Comparison of ENCODE assay signal across 2 cellular contexts in the genomic region with DNA sequence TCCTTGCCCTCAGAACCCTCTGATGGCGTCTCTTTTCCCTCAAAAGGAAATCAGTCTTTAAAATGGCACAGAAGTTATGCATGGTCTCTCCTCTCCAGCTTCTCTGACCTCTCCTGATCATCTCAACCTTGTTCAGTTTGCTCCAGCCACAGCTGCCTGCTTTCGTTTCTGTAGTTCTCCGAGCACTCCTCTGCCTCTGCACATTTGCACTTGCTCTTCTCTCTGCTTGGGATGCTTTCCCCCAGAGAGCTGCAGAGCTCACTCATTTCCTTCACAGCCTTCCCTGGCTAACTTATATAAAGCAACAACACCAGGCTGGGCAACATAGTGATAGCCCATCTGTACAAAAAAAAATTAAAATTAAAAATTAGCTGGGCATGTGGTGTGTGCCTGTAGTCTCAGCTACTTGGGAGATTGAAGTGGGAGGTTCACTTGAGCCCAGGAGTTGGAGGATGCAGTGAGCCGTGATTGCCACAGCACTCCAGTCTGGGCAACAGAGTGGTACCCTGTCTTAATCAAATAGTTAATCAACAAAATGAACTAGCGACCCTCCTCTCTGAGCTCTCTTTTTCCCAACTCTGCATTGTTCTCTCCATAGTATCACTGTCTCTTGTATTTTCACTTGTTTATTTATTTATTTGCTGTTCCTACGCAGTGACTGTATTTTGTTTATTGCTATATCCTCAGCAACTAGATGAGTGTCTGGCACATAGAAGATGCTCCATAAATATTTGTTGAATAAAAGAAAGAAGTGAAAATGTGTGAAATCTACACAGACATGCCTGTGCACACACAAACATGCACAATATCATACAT.
TF ChIP-seq lines count a peak whose summit lies in the region.

No MANE protein-coding gene starts in this region.

TF ChIP-seq in SK-N-SH treated with all-trans-retinoic acid at 6 μM for 48 hours, 23 proteins besides CTCF, POLR2A, EP300 and RAD21 (continued from another document):
- TF ChIP-seq, protein P1, sequence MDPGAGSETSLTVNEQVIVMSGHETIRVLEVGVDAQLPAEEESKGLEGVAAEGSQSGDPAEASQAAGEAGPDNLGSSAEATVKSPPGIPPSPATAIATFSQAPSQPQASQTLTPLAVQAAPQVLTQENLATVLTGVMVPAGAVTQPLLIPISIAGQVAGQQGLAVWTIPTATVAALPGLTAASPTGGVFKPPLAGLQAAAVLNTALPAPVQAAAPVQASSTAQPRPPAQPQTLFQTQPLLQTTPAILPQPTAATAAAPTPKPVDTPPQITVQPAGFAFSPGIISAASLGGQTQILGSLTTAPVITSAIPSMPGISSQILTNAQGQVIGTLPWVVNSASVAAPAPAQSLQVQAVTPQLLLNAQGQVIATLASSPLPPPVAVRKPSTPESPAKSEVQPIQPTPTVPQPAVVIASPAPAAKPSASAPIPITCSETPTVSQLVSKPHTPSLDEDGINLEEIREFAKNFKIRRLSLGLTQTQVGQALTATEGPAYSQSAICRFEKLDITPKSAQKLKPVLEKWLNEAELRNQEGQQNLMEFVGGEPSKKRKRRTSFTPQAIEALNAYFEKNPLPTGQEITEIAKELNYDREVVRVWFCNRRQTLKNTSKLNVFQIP (CRISPR knock-in tag; IDR thresholded peaks at IDR 0.05; ENCODE audit: borderline replicate concordance, low read depth): no peak
- TF ChIP-seq, protein P2, sequence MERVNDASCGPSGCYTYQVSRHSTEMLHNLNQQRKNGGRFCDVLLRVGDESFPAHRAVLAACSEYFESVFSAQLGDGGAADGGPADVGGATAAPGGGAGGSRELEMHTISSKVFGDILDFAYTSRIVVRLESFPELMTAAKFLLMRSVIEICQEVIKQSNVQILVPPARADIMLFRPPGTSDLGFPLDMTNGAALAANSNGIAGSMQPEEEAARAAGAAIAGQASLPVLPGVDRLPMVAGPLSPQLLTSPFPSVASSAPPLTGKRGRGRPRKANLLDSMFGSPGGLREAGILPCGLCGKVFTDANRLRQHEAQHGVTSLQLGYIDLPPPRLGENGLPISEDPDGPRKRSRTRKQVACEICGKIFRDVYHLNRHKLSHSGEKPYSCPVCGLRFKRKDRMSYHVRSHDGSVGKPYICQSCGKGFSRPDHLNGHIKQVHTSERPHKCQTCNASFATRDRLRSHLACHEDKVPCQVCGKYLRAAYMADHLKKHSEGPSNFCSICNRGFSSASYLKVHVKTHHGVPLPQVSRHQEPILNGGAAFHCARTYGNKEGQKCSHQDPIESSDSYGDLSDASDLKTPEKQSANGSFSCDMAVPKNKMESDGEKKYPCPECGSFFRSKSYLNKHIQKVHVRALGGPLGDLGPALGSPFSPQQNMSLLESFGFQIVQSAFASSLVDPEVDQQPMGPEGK (CRISPR knock-in tag; IDR thresholded peaks at IDR 0.05; ENCODE audit: borderline replicate concordance): no peak
- TF ChIP-seq TOX (CRISPR knock-in tag; IDR thresholded peaks at IDR 0.05; ENCODE audit: borderline replicate concordance) (no peak), OSR1 (CRISPR knock-in tag; IDR thresholded peaks at IDR 0.05) (no peak), CSDC2 (CRISPR knock-in tag; IDR thresholded peaks at IDR 0.05) (no peak), ISL1 (CRISPR knock-in tag; IDR thresholded peaks at IDR 0.05) (no peak), ZC3H10 (CRISPR knock-in tag; IDR thresholded peaks at IDR 0.05) (no peak), ZFP3 (CRISPR knock-in tag; IDR thresholded peaks at IDR 0.05) (no peak), ESRRG (CRISPR knock-in tag; IDR thresholded peaks at IDR 0.05) (no peak)
- TF ChIP-seq, protein P3, sequence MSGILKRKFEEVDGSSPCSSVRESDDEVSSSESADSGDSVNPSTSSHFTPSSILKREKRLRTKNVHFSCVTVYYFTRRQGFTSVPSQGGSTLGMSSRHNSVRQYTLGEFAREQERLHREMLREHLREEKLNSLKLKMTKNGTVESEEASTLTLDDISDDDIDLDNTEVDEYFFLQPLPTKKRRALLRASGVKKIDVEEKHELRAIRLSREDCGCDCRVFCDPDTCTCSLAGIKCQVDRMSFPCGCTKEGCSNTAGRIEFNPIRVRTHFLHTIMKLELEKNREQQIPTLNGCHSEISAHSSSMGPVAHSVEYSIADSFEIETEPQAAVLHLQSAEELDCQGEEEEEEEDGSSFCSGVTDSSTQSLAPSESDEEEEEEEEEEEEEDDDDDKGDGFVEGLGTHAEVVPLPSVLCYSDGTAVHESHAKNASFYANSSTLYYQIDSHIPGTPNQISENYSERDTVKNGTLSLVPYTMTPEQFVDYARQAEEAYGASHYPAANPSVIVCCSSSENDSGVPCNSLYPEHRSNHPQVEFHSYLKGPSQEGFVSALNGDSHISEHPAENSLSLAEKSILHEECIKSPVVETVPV (CRISPR knock-in tag; IDR thresholded peaks at IDR 0.05): no peak
- TF ChIP-seq, protein P4, sequence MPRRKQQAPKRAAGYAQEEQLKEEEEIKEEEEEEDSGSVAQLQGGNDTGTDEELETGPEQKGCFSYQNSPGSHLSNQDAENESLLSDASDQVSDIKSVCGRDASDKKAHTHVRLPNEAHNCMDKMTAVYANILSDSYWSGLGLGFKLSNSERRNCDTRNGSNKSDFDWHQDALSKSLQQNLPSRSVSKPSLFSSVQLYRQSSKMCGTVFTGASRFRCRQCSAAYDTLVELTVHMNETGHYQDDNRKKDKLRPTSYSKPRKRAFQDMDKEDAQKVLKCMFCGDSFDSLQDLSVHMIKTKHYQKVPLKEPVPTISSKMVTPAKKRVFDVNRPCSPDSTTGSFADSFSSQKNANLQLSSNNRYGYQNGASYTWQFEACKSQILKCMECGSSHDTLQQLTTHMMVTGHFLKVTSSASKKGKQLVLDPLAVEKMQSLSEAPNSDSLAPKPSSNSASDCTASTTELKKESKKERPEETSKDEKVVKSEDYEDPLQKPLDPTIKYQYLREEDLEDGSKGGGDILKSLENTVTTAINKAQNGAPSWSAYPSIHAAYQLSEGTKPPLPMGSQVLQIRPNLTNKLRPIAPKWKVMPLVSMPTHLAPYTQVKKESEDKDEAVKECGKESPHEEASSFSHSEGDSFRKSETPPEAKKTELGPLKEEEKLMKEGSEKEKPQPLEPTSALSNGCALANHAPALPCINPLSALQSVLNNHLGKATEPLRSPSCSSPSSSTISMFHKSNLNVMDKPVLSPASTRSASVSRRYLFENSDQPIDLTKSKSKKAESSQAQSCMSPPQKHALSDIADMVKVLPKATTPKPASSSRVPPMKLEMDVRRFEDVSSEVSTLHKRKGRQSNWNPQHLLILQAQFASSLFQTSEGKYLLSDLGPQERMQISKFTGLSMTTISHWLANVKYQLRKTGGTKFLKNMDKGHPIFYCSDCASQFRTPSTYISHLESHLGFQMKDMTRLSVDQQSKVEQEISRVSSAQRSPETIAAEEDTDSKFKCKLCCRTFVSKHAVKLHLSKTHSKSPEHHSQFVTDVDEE (CRISPR knock-in tag; IDR thresholded peaks at IDR 0.05): no peak

TF ChIP-seq in SK-N-SH, 30 proteins besides CTCF, POLR2A, EP300 and RAD21 (continued from another document):
- TF ChIP-seq, protein P5, sequence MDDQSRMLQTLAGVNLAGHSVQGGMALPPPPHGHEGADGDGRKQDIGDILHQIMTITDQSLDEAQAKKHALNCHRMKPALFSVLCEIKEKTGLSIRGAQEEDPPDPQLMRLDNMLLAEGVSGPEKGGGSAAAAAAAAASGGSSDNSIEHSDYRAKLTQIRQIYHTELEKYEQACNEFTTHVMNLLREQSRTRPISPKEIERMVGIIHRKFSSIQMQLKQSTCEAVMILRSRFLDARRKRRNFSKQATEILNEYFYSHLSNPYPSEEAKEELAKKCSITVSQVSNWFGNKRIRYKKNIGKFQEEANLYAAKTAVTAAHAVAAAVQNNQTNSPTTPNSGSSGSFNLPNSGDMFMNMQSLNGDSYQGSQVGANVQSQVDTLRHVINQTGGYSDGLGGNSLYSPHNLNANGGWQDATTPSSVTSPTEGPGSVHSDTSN (IDR thresholded peaks at IDR 0.05): no peak
- no peak for TF ChIP-seq FOSL2 (IDR thresholded peaks at IDR 0.05; ENCODE audit: borderline replicate concordance, low read depth)
- TF ChIP-seq, protein P6, sequence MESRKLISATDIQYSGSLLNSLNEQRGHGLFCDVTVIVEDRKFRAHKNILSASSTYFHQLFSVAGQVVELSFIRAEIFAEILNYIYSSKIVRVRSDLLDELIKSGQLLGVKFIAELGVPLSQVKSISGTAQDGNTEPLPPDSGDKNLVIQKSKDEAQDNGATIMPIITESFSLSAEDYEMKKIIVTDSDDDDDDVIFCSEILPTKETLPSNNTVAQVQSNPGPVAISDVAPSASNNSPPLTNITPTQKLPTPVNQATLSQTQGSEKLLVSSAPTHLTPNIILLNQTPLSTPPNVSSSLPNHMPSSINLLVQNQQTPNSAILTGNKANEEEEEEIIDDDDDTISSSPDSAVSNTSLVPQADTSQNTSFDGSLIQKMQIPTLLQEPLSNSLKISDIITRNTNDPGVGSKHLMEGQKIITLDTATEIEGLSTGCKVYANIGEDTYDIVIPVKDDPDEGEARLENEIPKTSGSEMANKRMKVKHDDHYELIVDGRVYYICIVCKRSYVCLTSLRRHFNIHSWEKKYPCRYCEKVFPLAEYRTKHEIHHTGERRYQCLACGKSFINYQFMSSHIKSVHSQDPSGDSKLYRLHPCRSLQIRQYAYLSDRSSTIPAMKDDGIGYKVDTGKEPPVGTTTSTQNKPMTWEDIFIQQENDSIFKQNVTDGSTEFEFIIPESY (IDR thresholded peaks at IDR 0.05; ENCODE audit: borderline replicate concordance, low read depth): no peak
- TF ChIP-seq NRF1 (IDR thresholded peaks at IDR 0.05; ENCODE audit: low read depth, low read length): no peak
- TF ChIP-seq, protein P7, sequence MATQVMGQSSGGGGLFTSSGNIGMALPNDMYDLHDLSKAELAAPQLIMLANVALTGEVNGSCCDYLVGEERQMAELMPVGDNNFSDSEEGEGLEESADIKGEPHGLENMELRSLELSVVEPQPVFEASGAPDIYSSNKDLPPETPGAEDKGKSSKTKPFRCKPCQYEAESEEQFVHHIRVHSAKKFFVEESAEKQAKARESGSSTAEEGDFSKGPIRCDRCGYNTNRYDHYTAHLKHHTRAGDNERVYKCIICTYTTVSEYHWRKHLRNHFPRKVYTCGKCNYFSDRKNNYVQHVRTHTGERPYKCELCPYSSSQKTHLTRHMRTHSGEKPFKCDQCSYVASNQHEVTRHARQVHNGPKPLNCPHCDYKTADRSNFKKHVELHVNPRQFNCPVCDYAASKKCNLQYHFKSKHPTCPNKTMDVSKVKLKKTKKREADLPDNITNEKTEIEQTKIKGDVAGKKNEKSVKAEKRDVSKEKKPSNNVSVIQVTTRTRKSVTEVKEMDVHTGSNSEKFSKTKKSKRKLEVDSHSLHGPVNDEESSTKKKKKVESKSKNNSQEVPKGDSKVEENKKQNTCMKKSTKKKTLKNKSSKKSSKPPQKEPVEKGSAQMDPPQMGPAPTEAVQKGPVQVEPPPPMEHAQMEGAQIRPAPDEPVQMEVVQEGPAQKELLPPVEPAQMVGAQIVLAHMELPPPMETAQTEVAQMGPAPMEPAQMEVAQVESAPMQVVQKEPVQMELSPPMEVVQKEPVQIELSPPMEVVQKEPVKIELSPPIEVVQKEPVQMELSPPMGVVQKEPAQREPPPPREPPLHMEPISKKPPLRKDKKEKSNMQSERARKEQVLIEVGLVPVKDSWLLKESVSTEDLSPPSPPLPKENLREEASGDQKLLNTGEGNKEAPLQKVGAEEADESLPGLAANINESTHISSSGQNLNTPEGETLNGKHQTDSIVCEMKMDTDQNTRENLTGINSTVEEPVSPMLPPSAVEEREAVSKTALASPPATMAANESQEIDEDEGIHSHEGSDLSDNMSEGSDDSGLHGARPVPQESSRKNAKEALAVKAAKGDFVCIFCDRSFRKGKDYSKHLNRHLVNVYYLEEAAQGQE (IDR thresholded peaks at IDR 0.05; ENCODE audit: low read depth, low read length): no peak
- TF ChIP-seq GATA2 (CRISPR knock-in tag; IDR thresholded peaks at IDR 0.05): no peak
- TF ChIP-seq NFIC (IDR thresholded peaks at IDR 0.05; ENCODE audit: borderline replicate concordance): no peak
